ENCODE assay signal across 7 cellular contexts in genomic region chr2:854460-854859, GRCh38.
DNase-seq lines count a peak whose midpoint lies in the region; ATAC-seq and TF ChIP-seq lines count a peak whose summit lies in the region.

No MANE protein-coding gene starts in this region.

- H3K4me1 ChIP-seq in gastrocnemius medialis, result no peaks in the 10 kb centered on the region

- H3K9me3 ChIP-seq in gastrocnemius medialis, result no peaks in the 10 kb centered on the region

- DNase-seq in GDM1 (lab: John Stamatoyannopoulos, UW) (peak; percentile 12), HFF-Myc (ENCODE audit: extremely low read depth, low read depth) (no peak), SK-MEL-5 (ENCODE audit: low read depth, low spot score) (peak; percentile 58), fibroblast of peridontal ligament (ENCODE audit: extremely low read depth) (peak; percentile 31), gastrocnemius medialis (no peak), HPDE6-E6E7 (ENCODE audit: extremely low spot score) (no peak), kidney glomerular epithelial cell (lab: John Stamatoyannopoulos, UW) (no peak)

- peak; percentile 55 for TF ChIP-seq CTCF in HFF-Myc (IDR thresholded peaks at IDR 0.05; ENCODE audit: low read depth, low read length, missing control alignments)
- peak in 3 of 5 experiments; percentile 24 to 49 (median 46) for TF ChIP-seq CTCF in gastrocnemius medialis (IDR thresholded peaks at IDR 0.05 in 4 of 5, conservative IDR thresholded peaks at IDR 0.05 in 1 of 5)

- no peak for TF ChIP-seq POLR2A in gastrocnemius medialis (IDR thresholded peaks at IDR 0.05)

- no peak overlapping the region for H3K27ac ChIP-seq in gastrocnemius medialis

- ATAC-seq in gastrocnemius medialis, result no peak

- intact Hi-C loops in gastrocnemius medialis (cut with DNase I; ENCODE audit: low total_unique reads), result loop anchor here (5.0 kb wide), 1 partner anchor 693 kb away; no protein-coding TSS in a partner anchor

- no peaks in the 10 kb centered on the region for H3K27me3 ChIP-seq in gastrocnemius medialis

- in situ Hi-C loops in SK-MEL-5 (cut with HindIII; ENCODE audit: low pct_unique_long_range_greater_than_20kb, low sequenced_read_pairs), result no loop called here
- in situ Hi-C loops in gastrocnemius medialis (cut with MboI; ENCODE audit: low sequenced_read_pairs in 4 of 4), result no loop called here

- H3K4me3 ChIP-seq in HFF-Myc (replicated peaks; ENCODE audit: low read depth, low read length), result no peak overlapping the region
- H3K4me3 ChIP-seq in gastrocnemius medialis, result no peak overlapping the region

- no peaks in the 10 kb centered on the region for H3K36me3 ChIP-seq in gastrocnemius medialis

Comparison
In these comparisons a context has a peak if more than half of its experiments do, and no peak if none do; other contexts are left out.
1. DNase-seq: peak in GDM1 (single experiment), SK-MEL-5 (single experiment) and fibroblast of peridontal ligament (single experiment); none in HFF-Myc (single experiment), gastrocnemius medialis (0 of 2), HPDE6-E6E7 (single experiment) and kidney glomerular epithelial cell (single experiment).